In the genomic region with DNA sequence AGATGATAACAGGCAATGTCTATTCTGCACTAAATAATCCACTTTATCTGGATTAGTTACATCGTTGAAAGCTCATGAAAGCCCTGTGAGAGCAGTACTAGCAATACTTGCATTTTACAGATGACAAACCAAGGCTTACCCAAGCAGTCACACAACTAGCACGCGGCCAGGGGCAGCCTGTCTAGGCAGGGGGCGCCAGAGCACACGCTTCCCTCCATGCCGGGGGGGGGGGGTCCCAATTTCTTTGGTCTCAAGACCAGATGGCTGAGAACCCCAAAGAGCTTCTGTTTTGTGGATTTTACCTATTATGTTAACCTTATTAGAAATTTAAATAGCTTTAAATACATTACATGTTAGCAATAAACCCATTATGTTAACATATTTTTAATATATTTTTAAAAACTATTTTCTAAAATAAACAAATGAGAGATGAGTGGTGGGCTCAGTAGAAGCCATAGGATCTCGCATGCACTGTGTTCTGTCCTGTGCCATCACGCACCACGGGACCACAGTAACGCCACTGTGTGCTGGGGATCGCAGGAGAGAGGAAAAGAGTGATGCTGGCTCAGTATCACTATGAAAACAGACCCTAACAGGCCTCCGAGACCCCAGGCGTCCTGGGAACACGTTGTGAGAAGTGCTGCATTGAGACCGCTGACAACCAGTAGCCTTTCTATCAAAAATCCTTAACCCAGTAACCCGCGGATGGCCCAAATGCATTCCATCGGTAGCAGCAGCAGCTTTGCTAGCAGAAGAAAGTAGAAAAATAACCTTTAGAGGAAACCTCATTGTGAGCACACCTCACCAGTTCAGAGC, we compare ENCODE assay signal across 8 cellular contexts. TPM values are rescaled to one million over a fixed set of nuclear protein-coding genes. Genes with fewer than 3 reads are reported as not detected.
DNase-seq lines count a peak whose midpoint lies in the region; ATAC-seq, FAIRE-seq and TF ChIP-seq lines count a peak whose summit lies in the region.

No MANE protein-coding gene starts in this region.

- H3K27me3 Mint-ChIP-seq in activated naive CD4-positive, alpha-beta T cell treated with anti-CD3 and anti-CD28 coated beads for 36 hours (ENCODE audit: low read depth) = peaks cover 16% of the 10 kb centered on the region

- CTCF ChIA-PET in AG04449 (lab: Yijun Ruan, JAX) = interaction anchor here (0.6 to 2.6 kb wide), 23 partner anchors 9 to 676 kb away, joined by 3 to 26 read pairs (median 5); a partner anchor contains a TSS
- CTCF ChIA-PET in activated naive CD4-positive, alpha-beta T cell treated with anti-CD3 and anti-CD28 coated beads for 36 hours (lab: Charles Lee) = interaction anchor here (0.6 to 2.3 kb wide), 20 partner anchors 9 to 627 kb away, joined by 3 to 31 read pairs (median 4); no protein-coding TSS in a partner anchor

- DNase-seq in AG04449 (ENCODE audit: low read depth, low spot score) = no peak
- peak; percentile 56 for DNase-seq in GM12891 (ENCODE audit: insufficient read length, low spot score)
- DNase-seq in NCI-H774 (lab: John Stamatoyannopoulos, UW) = peak; percentile 28
- peak; percentile 71 for DNase-seq in activated naive CD4-positive, alpha-beta T cell treated with anti-CD3 and anti-CD28 coated beads for 36 hours
- DNase-seq in heart left ventricle = no peak
- DNase-seq in smooth muscle cell (lab: John Stamatoyannopoulos, UW; ENCODE audit: unreplicated experiment) = no peak
- no peak for DNase-seq in RCC 7860 (ENCODE audit: low spot score)

- ATAC-seq in HG02981 (IDR thresholded peaks at IDR 0.05; ENCODE audit: unreplicated experiment) (peak; percentile 72), heart left ventricle (peak in 3 of 4 donors; percentile 59 to 94 (median 86))

- H3K4me3 Mint-ChIP-seq in activated naive CD4-positive, alpha-beta T cell treated with anti-CD3 and anti-CD28 coated beads for 36 hours = no peak overlapping the region

- H3K4me1 Mint-ChIP-seq in activated naive CD4-positive, alpha-beta T cell treated with anti-CD3 and anti-CD28 coated beads for 36 hours (ENCODE audit: low read depth) = peaks cover 4% of the 10 kb centered on the region

- TF ChIP-seq CTCF in AG04449 (IDR thresholded peaks at IDR 0.05; ENCODE audit: insufficient read depth, low read length, missing control alignments) = peak; percentile 72
- TF ChIP-seq CTCF in heart left ventricle (IDR thresholded peaks at IDR 0.05) = peak; percentile 50 to 85 (median 68)
- TF ChIP-seq CTCF in smooth muscle cell (IDR thresholded peaks at IDR 0.05; ENCODE audit: borderline replicate concordance, insufficient read depth, poor library complexity, severe bottlenecking) = peak; percentile 65

- FAIRE-seq in GM12891 (lab: Jason Lieb, UNC) (peak; percentile 62), RCC 7860 (lab: Jason Lieb, UNC) (no peak)

- no peak overlapping the region for H3K27ac Mint-ChIP-seq in activated naive CD4-positive, alpha-beta T cell treated with anti-CD3 and anti-CD28 coated beads for 36 hours

- H3K9me3 Mint-ChIP-seq in activated naive CD4-positive, alpha-beta T cell treated with anti-CD3 and anti-CD28 coated beads for 36 hours = no peaks in the 10 kb centered on the region

- no peaks in the 10 kb centered on the region for H3K9me3 ChIP-seq in heart left ventricle
- H3K9me3 ChIP-seq in smooth muscle cell (replicated peaks; ENCODE audit: low read depth) = no peaks in the 10 kb centered on the region

- WGBS in heart left ventricle, 4 donors = 42 to 50% (median 45%) methylated on average over 18 of the region's 18 CpGs
- 55% methylated on average over 18 of the region's 18 CpGs for WGBS in smooth muscle cell (ENCODE audit: low lambda C conversion rate)

- H3K27ac ChIP-seq in heart left ventricle = no peak overlapping the region
- no peak overlapping the region for H3K27ac ChIP-seq in smooth muscle cell (ENCODE audit: low read depth)

- intact Hi-C loops in activated naive CD4-positive, alpha-beta T cell treated with anti-CD3 and anti-CD28 coated beads for 36 hours (cut with micrococcal nuclease) = loop anchor here (1.0 to 2.0 kb wide), 3 partner anchors 39 to 88 kb away; no protein-coding TSS in a partner anchor
- intact Hi-C loops in heart left ventricle (cut with DNase I) = loop anchor here in 9 of 10 donors (1.0 to 5.0 kb wide), 5 partner anchors 69 to 89 kb away; a partner anchor contains a TSS

- POLR2A ChIA-PET in AG04449 (lab: Yijun Ruan, JAX) = no interaction called here

- no peaks in the 10 kb centered on the region for H3K79me2 ChIP-seq in smooth muscle cell (ENCODE audit: low read depth)

- H3K4me3 ChIP-seq in AG04449 (ENCODE audit: low read depth, low read length) (no peak overlapping the region), heart left ventricle (no peak overlapping the region), smooth muscle cell (no peak overlapping the region)

- H3K36me3 ChIP-seq in heart left ventricle (no peaks in the 10 kb centered on the region), smooth muscle cell (ENCODE audit: low read depth) (no peaks in the 10 kb centered on the region)

- no peaks in the 10 kb centered on the region for H3F3A ChIP-seq in smooth muscle cell (ENCODE audit: low read depth)

- TF ChIP-seq POLR2A in GM12891 (IDR thresholded peaks at IDR 0.05; ENCODE audit: low read depth, low read length) (no peak), heart left ventricle (IDR thresholded peaks at IDR 0.05) (no peak)

- H3K9ac ChIP-seq in smooth muscle cell (ENCODE audit: low read depth) = no peak overlapping the region

- H2AFZ ChIP-seq in smooth muscle cell (ENCODE audit: low read depth) = no peak overlapping the region

- no peaks in the 10 kb centered on the region for H3K36me3 Mint-ChIP-seq in activated naive CD4-positive, alpha-beta T cell treated with anti-CD3 and anti-CD28 coated beads for 36 hours (ENCODE audit: low read depth)

- no peak overlapping the region for H3K4me2 ChIP-seq in smooth muscle cell

- peaks cover 0 to 17% (median 9%) of the 10 kb centered on the region in 9 donors for H3K27me3 ChIP-seq in heart left ventricle
- H3K27me3 ChIP-seq in smooth muscle cell (ENCODE audit: low read depth) = peaks cover 26% of the 10 kb centered on the region

- H3K4me1 ChIP-seq in heart left ventricle = peaks cover 0 to 3% (median under 1%) of the 10 kb centered on the region in 12 donors
- peaks cover 6% of the 10 kb centered on the region for H3K4me1 ChIP-seq in smooth muscle cell (ENCODE audit: low read depth)

- no peaks in the 10 kb centered on the region for H4K20me1 ChIP-seq in smooth muscle cell (ENCODE audit: low read depth)

TF ChIP-seq in GM12891, 5 proteins besides CTCF, POLR2A, EP300 and RAD21:
- TF ChIP-seq TAF1 (IDR thresholded peaks at IDR 0.05; ENCODE audit: low read depth, low read length) = no peak
- no peak for TF ChIP-seq POU2F2 (IDR thresholded peaks at IDR 0.05; ENCODE audit: low read depth, low read length)
- TF ChIP-seq POLR2AphosphoS5 (IDR thresholded peaks at IDR 0.05; ENCODE audit: low read depth, low read length) = no peak
- TF ChIP-seq PAX5 (IDR thresholded peaks at IDR 0.05; ENCODE audit: insufficient read depth, low read length, severe bottlenecking) = no peak
- TF ChIP-seq SPI1 (IDR thresholded peaks at IDR 0.05; ENCODE audit: low read depth, low read length) = no peak
TF ChIP-seq in GM12891: peak in this region for 0.

RNA-seq across cellular contexts. Expression of a gene that starts 5.3 kb away (rescaled TPM):
- polyA plus RNA-seq in GM12891 (2012; ENCODE audit: low read depth, missing spikeins) = 5.7 TPM
- total RNA-seq in activated naive CD4-positive, alpha-beta T cell treated with anti-CD3 and anti-CD28 coated beads for 36 hours = not detected
- total RNA-seq in heart left ventricle (under 1 TPM in 5 of 9 donors, not detected in 4; 0.07 to 0.12 (median 0.10) TPM), smooth muscle cell (0.40 TPM in 1 of 2 replicates, not detected in the other)
- polyA plus RNA-seq in heart left ventricle (under 1 TPM in 1 of 2 donors, not detected in 1; 0.08 TPM), smooth muscle cell (not detected in 2 replicates)

RNA-seq across cellular contexts. Expression of a gene that starts 28.9 kb away (rescaled TPM):
- polyA plus RNA-seq in GM12891 (2012; ENCODE audit: low read depth, missing spikeins) = 118 TPM
- 10 to 100 TPM; 53.1 to 53.3 TPM for total RNA-seq in activated naive CD4-positive, alpha-beta T cell treated with anti-CD3 and anti-CD28 coated beads for 36 hours
- total RNA-seq in heart left ventricle (10 to 100 TPM; 16.8 to 30.8 (median 20.9) TPM), smooth muscle cell (50.3 and 59.9 TPM in 2 replicates)
- polyA plus RNA-seq in heart left ventricle (10 to 100 TPM; 37.1 to 41.5 TPM), smooth muscle cell (81.2 and 82.3 TPM in 2 replicates)

Comparison
In these comparisons a context has a peak if more than half of its experiments do, and no peak if none do; other contexts are left out.
1. DNase-seq: peak in GM12891 (single experiment), NCI-H774 (single experiment) and activated naive CD4-positive, alpha-beta T cell treated with anti-CD3 and anti-CD28 coated beads for 36 hours (single experiment); none in AG04449 (single experiment), heart left ventricle (0 of 5), smooth muscle cell (single experiment) and RCC 7860 (single experiment).
2. Peak in every context shown above with its lines, with median percentiles within 50 percentile points of each other: CTCF ChIP-seq.